ENCODE assay signal across 20 cellular contexts in genomic region chr17:51601622-51602261, GRCh38.
"Had no signal": no experiment of that assay in that cellular context is flagged by ENCODE, and none has a peak within 500 bp of the region (broad histone marks: within the 10 kb centered on the region; RNA-seq: fewer than 3 reads in every experiment).

No MANE protein-coding gene starts in this region.

- H3K4me3 ChIP-seq: adrenal gland, breast epithelium, coronary artery, gastrocnemius medialis, heart left ventricle, left ventricle myocardium inferior, tibial nerve had no signal

- H3K9me3 ChIP-seq: adrenal gland, breast epithelium, gastrocnemius medialis, heart left ventricle, left ventricle myocardium inferior, tibial nerve had no signal

- DNase-seq: activated CD4-positive, alpha-beta T cell treated with anti-CD3 and anti-CD28 coated beads for 36 hours; activated CD4-positive, alpha-beta T cell treated with anti-CD3 and anti-CD28 coated beads, Interleukin-2, amount 50 U/mL, for 48 hours; activated gamma-delta T cell treated with Interleukin-2 at 50 U/mL for 16 hours; activated T-cell treated with anti-CD3 and anti-CD28 coated beads for 4 hours; adrenal gland; gastrocnemius medialis; heart left ventricle; left ventricle myocardium inferior; mammary epithelial cell; occipital lobe; stimulated activated CD4-positive, alpha-beta T cell treated with anti-CD3 and anti-CD28 coated beads, Interleukin-12 subunit alpha, Interleukin-12 subunit beta, amount 100 ng/mL, for 4 hours; stimulated activated CD4-positive, alpha-beta T cell treated with anti-CD3 and anti-CD28 coated beads, Interleukin-1b, Interleukin-23, amount 100 ng/mL, for 48 hours; stimulated activated naive CD8-positive, alpha-beta T cell treated with anti-CD3 and anti-CD28 coated beads, Interleukin-15, Interleukin-2, amounts not matched to agents 100 U/mL and 50 U/mL, for 24 hours; substantia nigra had no signal

- H3K36me3 ChIP-seq: adrenal gland, breast epithelium, gastrocnemius medialis, heart left ventricle, left ventricle myocardium inferior, tibial nerve had no signal

- H3K36me3 Mint-ChIP-seq: activated naive CD4-positive, alpha-beta T cell treated with anti-CD3 and anti-CD28 coated beads, Interleukin-2, amount 50 U/mL, for 72 hours had no signal

- H3K27ac ChIP-seq: adrenal gland, breast epithelium, coronary artery, gastrocnemius medialis, heart left ventricle, left ventricle myocardium inferior, tibial nerve had no signal

- H3K9me3 Mint-ChIP-seq: activated naive CD4-positive, alpha-beta T cell treated with anti-CD3 and anti-CD28 coated beads, Interleukin-2, amount 50 U/mL, for 72 hours; activated T-helper 1 cell treated with anti-CD3 and anti-CD28 coated beads, Interleukin-12 subunit alpha, Interleukin-12 subunit beta, Interleukin-2, Interleukin-4 antibody, amounts not matched to agents 30 ng/mL and 10 ng/mL and 1 ng/mL, durations not matched to agents 14 hours and 24 hours and 36 hours had no signal

- H3K27me3 ChIP-seq: adrenal gland, breast epithelium, gastrocnemius medialis, tibial nerve had no signal

- H3K4me1 Mint-ChIP-seq: activated CD4-positive, alpha-beta T cell treated with anti-CD3 and anti-CD28 coated beads for 36 hours had no signal

- H3K4me3 Mint-ChIP-seq: activated CD4-positive, alpha-beta T cell treated with anti-CD3 and anti-CD28 coated beads for 36 hours; activated T-helper 1 cell treated with anti-CD3 and anti-CD28 coated beads, Interleukin-12 subunit alpha, Interleukin-12 subunit beta, Interleukin-2, Interleukin-4 antibody, amounts not matched to agents 30 ng/mL and 10 ng/mL and 1 ng/mL, durations not matched to agents 14 hours and 24 hours and 36 hours had no signal

- H3K27ac Mint-ChIP-seq: activated CD4-positive, alpha-beta T cell treated with anti-CD3 and anti-CD28 coated beads for 36 hours; activated naive CD4-positive, alpha-beta T cell treated with anti-CD3 and anti-CD28 coated beads, Interleukin-2, amount 50 U/mL, for 72 hours; activated T-helper 1 cell treated with anti-CD3 and anti-CD28 coated beads, Interleukin-12 subunit alpha, Interleukin-12 subunit beta, Interleukin-2, Interleukin-4 antibody, amounts not matched to agents 30 ng/mL and 10 ng/mL and 1 ng/mL, durations not matched to agents 14 hours and 24 hours and 36 hours; progenitor cell of endocrine pancreas had no signal

- H3K4me1 ChIP-seq: breast epithelium, gastrocnemius medialis, tibial nerve had no signal

- ATAC-seq: activated CD4-positive, alpha-beta T cell treated with anti-CD3 and anti-CD28 coated beads for 36 hours; activated naive CD4-positive, alpha-beta T cell treated with anti-CD3 and anti-CD28 coated beads, Interleukin-2, amount 50 U/mL, for 72 hours; gastrocnemius medialis; heart left ventricle; stimulated activated naive CD8-positive, alpha-beta T cell treated with anti-CD3 and anti-CD28 coated beads, Interleukin-15, Interleukin-2, amounts not matched to agents 100 U/mL and 50 U/mL, for 24 hours had no signal

- H3K27me3 Mint-ChIP-seq: activated CD4-positive, alpha-beta T cell treated with anti-CD3 and anti-CD28 coated beads for 36 hours; progenitor cell of endocrine pancreas had no signal
